In the genomic region with DNA sequence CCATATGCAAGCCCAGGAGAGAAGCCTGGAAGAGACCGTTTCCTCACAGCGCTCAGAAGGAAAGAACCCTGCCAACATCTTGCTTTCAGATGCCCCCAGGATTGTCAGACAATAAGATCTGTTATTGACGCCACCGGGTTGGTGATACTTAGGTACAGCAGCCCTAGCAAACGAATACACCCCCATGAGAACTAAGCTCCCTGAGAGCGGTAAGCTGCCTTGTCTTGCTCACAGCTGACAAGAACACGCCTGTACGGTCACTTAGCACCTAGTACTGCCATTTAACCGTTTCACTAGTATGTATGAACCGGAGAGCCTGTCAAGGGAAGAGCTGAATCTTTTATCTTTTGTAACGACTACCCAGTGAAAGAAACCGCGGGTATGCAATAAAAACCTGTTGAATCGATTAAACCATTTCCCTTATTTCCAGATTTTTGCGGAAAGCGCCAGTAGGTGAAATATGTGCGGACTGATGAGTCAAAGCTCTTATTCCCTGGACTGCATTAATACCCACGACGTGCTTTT, we compare ENCODE assay signal across 8 cellular contexts. TPM values are rescaled to one million over a fixed set of nuclear protein-coding genes. Genes with fewer than 3 reads are reported as not detected.
DNase-seq lines count a peak whose midpoint lies in the region; ATAC-seq and TF ChIP-seq lines count a peak whose summit lies in the region.

No MANE protein-coding gene starts in this region.

- H3K4me3 ChIP-seq in coronary artery: peak overlapping the region; percentile 63
- H3K4me3 ChIP-seq in mucosa of descending colon: no peak overlapping the region

- no peak for TF ChIP-seq CTCF in CD4-positive, alpha-beta T cell (IDR thresholded peaks at IDR 0.05)
- TF ChIP-seq CTCF in coronary artery (IDR thresholded peaks at IDR 0.05): no peak
- TF ChIP-seq CTCF in mucosa of descending colon (IDR thresholded peaks at IDR 0.05): no peak

- no peaks in the 10 kb centered on the region for H3K36me3 ChIP-seq in mucosa of descending colon (ENCODE audit: low read depth)

- peaks cover 2% of the 10 kb centered on the region for H3K9me3 Mint-ChIP-seq in CD4-positive, alpha-beta T cell

- no peak overlapping the region for H3K27ac Mint-ChIP-seq in CD4-positive, alpha-beta T cell

- DNase-seq in CD4-positive, alpha-beta T cell: no peak
- peak; percentile 94 for DNase-seq in NCI-H2107 treated with DMSO at 0.1 percent for 48 hours (lab: John Stamatoyannopoulos, UW; ENCODE audit: unreplicated experiment)
- no peak for DNase-seq in coronary artery (ENCODE audit: low spot score)
- DNase-seq in mucosa of descending colon: no peak
- no peak for DNase-seq in NCI-H1694 treated with DMSO at 0.1 percent for 48 hours (lab: John Stamatoyannopoulos, UW)
- DNase-seq in SHP77 treated with DMSO at 0.1 percent for 48 hours (lab: John Stamatoyannopoulos, UW): no peak

- no peaks in the 10 kb centered on the region for H3K9me3 ChIP-seq in CD4-positive, alpha-beta T cell (ENCODE audit: control insufficient read depth, low read length)
- H3K9me3 ChIP-seq in mucosa of descending colon: peaks cover 2% of the 10 kb centered on the region

- intact Hi-C loops in CD4-positive, alpha-beta T cell (cut with DNase I, micrococcal nuclease): no loop called here
- intact Hi-C loops in mucosa of descending colon (cut with DNase I, micrococcal nuclease): no loop called here

- ATAC-seq in CD4-positive, alpha-beta T cell (ENCODE audit: poor library complexity): no peak
- ATAC-seq in mucosa of descending colon (peak; percentile 43), GM18511 (IDR thresholded peaks at IDR 0.05; ENCODE audit: unreplicated experiment) (no peak), GM21447 (IDR thresholded peaks at IDR 0.05; ENCODE audit: unreplicated experiment) (no peak)

- H3K4me3 Mint-ChIP-seq in CD4-positive, alpha-beta T cell: peak overlapping the region; percentile 68

- peaks cover 13% of the 10 kb centered on the region for H3K4me1 ChIP-seq in mucosa of descending colon (ENCODE audit: low read depth)

- peaks cover 62% of the 10 kb centered on the region for H3K27me3 ChIP-seq in CD4-positive, alpha-beta T cell (ENCODE audit: control insufficient read depth, insufficient read depth, low read length)

- CTCF ChIA-PET in CD4-positive, alpha-beta T cell (lab: Charles Lee): no interaction called here

- H3K4me1 Mint-ChIP-seq in CD4-positive, alpha-beta T cell (ENCODE audit: low read depth): peaks cover 15% of the 10 kb centered on the region

- H3K27me3 Mint-ChIP-seq in CD4-positive, alpha-beta T cell: peaks cover 68% of the 10 kb centered on the region

- POLR2A ChIA-PET in CD4-positive, alpha-beta T cell (lab: Charles Lee): no interaction called here

- no peaks in the 10 kb centered on the region for H3K36me3 Mint-ChIP-seq in CD4-positive, alpha-beta T cell (ENCODE audit: low read depth)

- H3K27ac ChIP-seq in CD4-positive, alpha-beta T cell (ENCODE audit: low read depth, low read length): no peak overlapping the region
- no peak overlapping the region for H3K27ac ChIP-seq in coronary artery

RNA-seq across cellular contexts. Expression of gene ZBTB8B, which starts 0.6 kb away (rescaled TPM):
- not detected for total RNA-seq in CD4-positive, alpha-beta T cell
- under 1 TPM in 1 of 3 donors, not detected in 2; 0.03 TPM for total RNA-seq in mucosa of descending colon
